ENCODE assay signal across 8 cellular contexts in the genomic region with DNA sequence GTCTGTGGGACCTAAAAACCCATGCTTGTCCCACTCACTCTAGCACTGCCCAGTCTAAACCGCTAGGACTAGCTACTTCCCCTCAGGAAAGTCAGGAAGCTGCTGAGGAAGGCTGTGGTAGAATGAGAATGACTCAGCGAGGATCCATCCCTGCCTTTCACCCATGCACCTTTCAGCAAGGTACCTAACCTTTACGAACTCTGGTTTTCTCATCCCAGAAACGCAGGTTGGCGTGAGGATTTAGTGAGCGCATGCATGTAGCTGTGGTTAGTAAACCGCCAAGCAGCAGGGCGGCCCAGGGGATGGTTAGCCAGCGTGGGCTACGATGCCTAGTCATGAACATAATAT. TPM values are rescaled to one million over a fixed set of nuclear protein-coding genes. Genes with fewer than 3 reads are reported as not detected.
DNase-seq lines count a peak whose midpoint lies in the region; ATAC-seq, FAIRE-seq and TF ChIP-seq lines count a peak whose summit lies in the region.

No MANE protein-coding gene starts in this region.

- peak overlapping the region; percentile 91 for H3K27ac Mint-ChIP-seq in T-helper 2 cell treated with Interferon-gamma antibody and Interleukin-4, amounts not matched to agents 5 μg/mL and 100 μg/mL, for 36 hours
- H3K27ac Mint-ChIP-seq in mesothelial cell of epicardium = peak overlapping the region; percentile 59

- peaks cover 42% of the 10 kb centered on the region for H3K4me1 Mint-ChIP-seq in T-helper 2 cell treated with Interferon-gamma antibody and Interleukin-4, amounts not matched to agents 5 μg/mL and 100 μg/mL, for 36 hours (ENCODE audit: low read depth)
- H3K4me1 Mint-ChIP-seq in mesothelial cell of epicardium = peaks cover 31% of the 10 kb centered on the region

- no peak for TF ChIP-seq EP300 in suprapubic skin (IDR thresholded peaks at IDR 0.05)

- H3K36me3 Mint-ChIP-seq in T-helper 2 cell treated with Interferon-gamma antibody and Interleukin-4, amounts not matched to agents 5 μg/mL and 100 μg/mL, for 36 hours (ENCODE audit: low read depth) = peaks cover 13% of the 10 kb centered on the region
- H3K36me3 Mint-ChIP-seq in mesothelial cell of epicardium = no peaks in the 10 kb centered on the region

- no peak for FAIRE-seq in GM12891 (lab: Jason Lieb, UNC)

- no peaks in the 10 kb centered on the region for H3K9me3 Mint-ChIP-seq in T-helper 2 cell treated with Interferon-gamma antibody and Interleukin-4, amounts not matched to agents 5 μg/mL and 100 μg/mL, for 36 hours
- peaks cover 7% of the 10 kb centered on the region for H3K9me3 Mint-ChIP-seq in mesothelial cell of epicardium

- peak; percentile 22 for ATAC-seq in HG03378 (IDR thresholded peaks at IDR 0.05; ENCODE audit: unreplicated experiment)
- ATAC-seq in HG02885 (IDR thresholded peaks at IDR 0.05; ENCODE audit: poor library complexity, unreplicated experiment) = no peak

- H3K27me3 ChIP-seq in duodenal mucosa (ENCODE audit: control insufficient read depth in 1 of 2, insufficient read depth in 2 of 2, low read length in 2 of 2) (no peaks in the 10 kb centered on the region), suprapubic skin (no peaks in the 10 kb centered on the region)

- H3K4me1 ChIP-seq in duodenal mucosa (ENCODE audit: control insufficient read depth in 1 of 2, insufficient read depth in 2 of 2, low read length in 2 of 2) (peaks cover 19 to 30% of the 10 kb centered on the region in 2 donors), suprapubic skin (peaks cover 32% of the 10 kb centered on the region)

- H3K9me3 ChIP-seq in duodenal mucosa (ENCODE audit: control insufficient read depth in 1 of 2, low read length in 2 of 2) (no peaks in the 10 kb centered on the region), suprapubic skin (no peaks in the 10 kb centered on the region)

- H3K4me3 ChIP-seq in duodenal mucosa (ENCODE audit: low read depth in 1 of 2, low read length in 2 of 2) (peak overlapping the region; percentile 64 to 68), suprapubic skin (peak overlapping the region; percentile 98)

- WGBS in suprapubic skin = 72% methylated on average over 10 of the region's 10 CpGs

- H3K27me3 Mint-ChIP-seq in T-helper 2 cell treated with Interferon-gamma antibody and Interleukin-4, amounts not matched to agents 5 μg/mL and 100 μg/mL, for 36 hours (ENCODE audit: low read depth) = no peaks in the 10 kb centered on the region
- H3K27me3 Mint-ChIP-seq in mesothelial cell of epicardium (ENCODE audit: low read depth) = no peaks in the 10 kb centered on the region

- DNase-seq in GM12891 (ENCODE audit: insufficient read length, low spot score) = no peak
- DNase-seq in T-helper 2 cell treated with Interferon-gamma antibody and Interleukin-4, amounts not matched to agents 5 μg/mL and 100 μg/mL, for 36 hours (ENCODE audit: low spot score) = no peak
- DNase-seq in mesothelial cell of epicardium (ENCODE audit: low spot score in 2 of 2, unreplicated experiment in 2 of 2) = no peak
- DNase-seq in suprapubic skin (ENCODE audit: low spot score in 2 of 2) = no peak
- DNase-seq in cerebellar nuclear complex (lab: John Stamatoyannopoulos, UW) = no peak

- TF ChIP-seq CTCF in mesothelial cell of epicardium (IDR thresholded peaks at IDR 0.05; ENCODE audit: unreplicated experiment) = no peak
- TF ChIP-seq CTCF in suprapubic skin (IDR thresholded peaks at IDR 0.05) = no peak

- peak overlapping the region; percentile 84 for H3K4me3 Mint-ChIP-seq in T-helper 2 cell treated with Interferon-gamma antibody and Interleukin-4, amounts not matched to agents 5 μg/mL and 100 μg/mL, for 36 hours
- peak overlapping the region; percentile 75 for H3K4me3 Mint-ChIP-seq in mesothelial cell of epicardium

- TF ChIP-seq POLR2A in GM12891 (IDR thresholded peaks at IDR 0.05; ENCODE audit: low read depth, low read length) = peak; percentile 23; the same call in 1 of the 2 replicates
- no peak for TF ChIP-seq POLR2A in suprapubic skin (IDR thresholded peaks at IDR 0.05)

- H3K27ac ChIP-seq in duodenal mucosa (ENCODE audit: low read depth, low read length) (no peak overlapping the region), suprapubic skin (peak overlapping the region; percentile 89)

- H3K9ac ChIP-seq in duodenal mucosa (ENCODE audit: low read depth in 1 of 2, low read length in 2 of 2) = peak overlapping the region; percentile 67 to 75

- H3K36me3 ChIP-seq in duodenal mucosa (ENCODE audit: control insufficient read depth in 1 of 2, insufficient read depth in 2 of 2, low read length in 2 of 2) (no peaks in the 10 kb centered on the region), suprapubic skin (no peaks in the 10 kb centered on the region)

TF ChIP-seq in GM12891, 5 proteins besides CTCF, POLR2A, EP300 and RAD21:
- TF ChIP-seq SPI1 (IDR thresholded peaks at IDR 0.05; ENCODE audit: low read depth, low read length) (peak; percentile 51; the same call in 1 of the 2 replicates), POU2F2 (IDR thresholded peaks at IDR 0.05; ENCODE audit: low read depth, low read length) (peak; percentile 76), PAX5 (IDR thresholded peaks at IDR 0.05; ENCODE audit: insufficient read depth, low read length, severe bottlenecking) (no peak), TAF1 (IDR thresholded peaks at IDR 0.05; ENCODE audit: low read depth, low read length) (no peak), POLR2AphosphoS5 (IDR thresholded peaks at IDR 0.05; ENCODE audit: low read depth, low read length) (0 out of 2 replicates have a peak, but pooled peaks have one; percentile 23)

RNA-seq across cellular contexts. Expression of gene RFFL, which starts 26.3 kb away (rescaled TPM):
- 18.7 TPM for polyA plus RNA-seq in GM12891 (2012; ENCODE audit: low read depth, missing spikeins)
- total RNA-seq in mesothelial cell of epicardium = 15.8 to 19.8 TPM (median 16.7 TPM) in 3 replicates
- total RNA-seq in suprapubic skin = 10 to 100 TPM; 12.8 to 24.0 (median 16.6) TPM

RNA-seq across cellular contexts. Expression of gene RAD51D, which starts 29.8 kb away (rescaled TPM):
- polyA plus RNA-seq in GM12891 (2012; ENCODE audit: low read depth, missing spikeins) = 11.4 TPM
- total RNA-seq in mesothelial cell of epicardium (12.0 to 17.2 TPM (median 14.8 TPM) in 3 replicates), suprapubic skin (1 to 10 TPM; 3.2 to 7.7 (median 6.4) TPM)

RNA-seq across cellular contexts. Expression of gene FNDC8, which starts 31.6 kb away (rescaled TPM):
- polyA plus RNA-seq in GM12891 (2012; ENCODE audit: low read depth, missing spikeins) = 0.08 TPM
- total RNA-seq in mesothelial cell of epicardium = not detected in 3 replicates
- not detected for total RNA-seq in suprapubic skin

RNA-seq across cellular contexts. Expression of gene NLE1, which starts 52.3 kb away (rescaled TPM):
- 13.9 TPM for polyA plus RNA-seq in GM12891 (2012; ENCODE audit: low read depth, missing spikeins)
- total RNA-seq in mesothelial cell of epicardium = 22.4 to 23.8 TPM (median 22.9 TPM) in 3 replicates
- total RNA-seq in suprapubic skin = 10 to 100 TPM; 16.1 to 24.7 (median 20.1) TPM

RNA-seq across cellular contexts. Expression of gene UNC45B, which starts 57.8 kb away (rescaled TPM):
- polyA plus RNA-seq in GM12891 (2012; ENCODE audit: low read depth, missing spikeins) = not detected
- total RNA-seq in mesothelial cell of epicardium (not detected in 3 replicates), suprapubic skin (not detected)
